8 cellular contexts compared by ENCODE assay signal in the genomic region with DNA sequence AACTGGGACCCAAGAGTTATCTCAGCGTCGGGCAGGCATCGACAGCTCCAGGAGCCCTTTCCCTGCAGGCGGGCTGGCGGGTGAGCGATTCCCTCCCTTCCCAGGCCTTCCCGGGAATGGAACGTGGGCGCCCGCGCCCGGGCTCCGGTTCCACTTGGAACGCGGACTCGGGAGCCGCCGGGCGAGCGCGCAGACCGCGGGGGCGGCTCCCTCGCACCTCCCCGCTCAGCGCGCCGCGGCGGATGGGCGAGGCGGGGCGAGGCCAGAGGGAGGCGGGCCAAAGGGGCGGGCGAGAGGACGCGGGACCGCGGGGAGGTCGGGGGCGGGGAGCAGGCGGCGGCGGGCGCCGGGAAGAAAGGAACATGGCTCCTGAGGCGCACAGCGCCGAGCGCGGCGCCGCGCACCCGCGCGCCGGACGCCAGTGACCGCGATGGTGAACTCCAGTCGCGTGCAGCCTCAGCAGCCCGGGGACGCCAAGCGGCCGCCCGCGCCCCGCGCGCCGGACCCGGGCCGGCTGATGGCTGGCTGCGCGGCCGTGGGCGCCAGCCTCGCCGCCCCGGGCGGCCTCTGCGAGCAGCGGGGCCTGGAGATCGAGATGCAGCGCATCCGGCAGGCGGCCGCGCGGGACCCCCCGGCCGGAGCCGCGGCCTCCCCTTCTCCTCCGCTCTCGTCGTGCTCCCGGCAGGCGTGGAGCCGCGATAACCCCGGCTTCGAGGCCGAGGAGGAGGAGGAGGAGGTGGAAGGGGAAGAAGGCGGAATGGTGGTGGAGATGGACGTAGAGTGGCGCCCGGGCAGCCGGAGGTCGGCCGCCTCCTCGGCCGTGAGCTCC. TPM values are rescaled to one million over a fixed set of nuclear protein-coding genes. Genes with fewer than 3 reads are reported as not detected.
DNase-seq lines count a peak whose midpoint lies in the region; ATAC-seq and TF ChIP-seq lines count a peak whose summit lies in the region.

A gene (plus strand): TSS at position 332 of the 829 bp plus-strand sequence. CDS start 99 bp downstream, at position 431.

- H3K4me3 ChIP-seq in HUES48 (ENCODE audit: low read depth, low read length) (peak within 1 kb of the TSS; percentile 68), neuronal stem cell (ENCODE audit: low read length in 2 of 2) (peak within 1 kb of the TSS; percentile 89 to 93)

- H3K4me2 ChIP-seq in neuronal stem cell (ENCODE audit: insufficient read depth, low read length, poor library complexity, severe bottlenecking): peak within 1 kb of the TSS; percentile 55

- peak within 1 kb of the TSS; percentile 90 for H2BK15ac ChIP-seq in neuronal stem cell (ENCODE audit: low read length)

- peaks cover 42% of the 10 kb centered on the region for H3K4me1 ChIP-seq in HUES48 (ENCODE audit: control insufficient read depth, insufficient read depth, low read length)
- H3K4me1 ChIP-seq in neuronal stem cell (ENCODE audit: control insufficient read depth in 2 of 2, insufficient read depth in 1 of 2, low read depth in 1 of 2, low read length in 2 of 2): peaks cover 3 to 5% of the 10 kb centered on the region in 2 donors

- TF ChIP-seq CTCF in subcutaneous adipose tissue (IDR thresholded peaks at IDR 0.05; ENCODE audit: low read depth): no peak

- H3K9ac ChIP-seq in HUES48 (ENCODE audit: low read depth, low read length) (peak within 1 kb of the TSS; percentile 80), neuronal stem cell (ENCODE audit: low read depth, low read length, poor library complexity) (peak within 1 kb of the TSS; percentile 97)

- H3K27ac ChIP-seq in HUES48 (ENCODE audit: low read depth, low read length) (peak within 1 kb of the TSS; percentile 39), neuronal stem cell (replicated peaks; ENCODE audit: low read length) (peak within 1 kb of the TSS; percentile 46)

- peak within 1 kb of the TSS; percentile 88 for H2BK5ac ChIP-seq in neuronal stem cell (ENCODE audit: low read length)

- H2AK5ac ChIP-seq in neuronal stem cell (ENCODE audit: low read depth, low read length): peak within 1 kb of the TSS; percentile 88

- H3K36me3 ChIP-seq in HUES48 (ENCODE audit: control insufficient read depth, insufficient read depth, low read length) (no peaks in the 10 kb centered on the region), neuronal stem cell (replicated peaks in 1 of 2; ENCODE audit: control insufficient read depth in 2 of 2, insufficient read depth in 2 of 2, low read length in 2 of 2) (no peaks in the 10 kb centered on the region)

- H3K79me1 ChIP-seq in neuronal stem cell (ENCODE audit: low read depth, low read length): peaks cover 4% of the 10 kb centered on the region

- no peak within 1 kb of the TSS for H4K91ac ChIP-seq in neuronal stem cell (ENCODE audit: low read depth, low read length, poor library complexity)

- WGBS in neuronal stem cell (ENCODE audit: extremely low coverage in 2 of 2, insufficient read length in 2 of 2, insufficient replicate concordance in 1 of 2), 2 donors: no CpG with 5 or more reads among the region's 117 CpGs

- H3K4ac ChIP-seq in neuronal stem cell (ENCODE audit: low read length): no peak within 1 kb of the TSS

- H3K18ac ChIP-seq in neuronal stem cell (ENCODE audit: low read length): peak within 1 kb of the TSS; percentile 96

- no peak within 1 kb of the TSS for H2BK12ac ChIP-seq in neuronal stem cell (ENCODE audit: low read length)

- H3K14ac ChIP-seq in neuronal stem cell (ENCODE audit: low read length): peak within 1 kb of the TSS; percentile 92

- ATAC-seq in GM21390 (IDR thresholded peaks at IDR 0.05; ENCODE audit: unreplicated experiment): peak; percentile 89

- H4K8ac ChIP-seq in neuronal stem cell (ENCODE audit: low read depth, low read length): peak within 1 kb of the TSS; percentile 53

- H3K9me3 ChIP-seq in HUES48 (ENCODE audit: control insufficient read depth, insufficient read depth, low read length) (no peaks in the 10 kb centered on the region), neuronal stem cell (replicated peaks in 1 of 2; ENCODE audit: control insufficient read depth in 2 of 2, insufficient read depth in 1 of 2, low read depth in 1 of 2, low read length in 2 of 2) (peaks cover 0 to 6% of the 10 kb centered on the region in 2 donors)

- peak within 1 kb of the TSS; percentile 92 for H2AFZ ChIP-seq in neuronal stem cell (ENCODE audit: low read length)

- peak within 1 kb of the TSS; percentile 40 for H2BK120ac ChIP-seq in neuronal stem cell (ENCODE audit: low read depth, low read length)

- peaks cover 22% of the 10 kb centered on the region for H3K27me3 ChIP-seq in HUES48 (ENCODE audit: control insufficient read depth, insufficient read depth, low read length)
- H3K27me3 ChIP-seq in neuronal stem cell (ENCODE audit: control insufficient read depth in 3 of 3, insufficient read depth in 3 of 3, low read depth in 1 of 3, low read length in 3 of 3): peaks cover 0 to 13% (median 6%) of the 10 kb centered on the region in 3 experiments

- peak; percentile 76 for DNase-seq in DMS53 (lab: John Stamatoyannopoulos, UW)
- peak; percentile 23 for DNase-seq in SHP77 treated with DMSO at 0.1 percent for 48 hours (lab: John Stamatoyannopoulos, UW)
- peak; percentile 45 for DNase-seq in activated gamma-delta T cell treated with anti-CD3 and anti-CD28 coated beads, Interleukin-2, amount 50 U/mL, for 16 hours (ENCODE audit: low read depth)
- peak; percentile 67 for DNase-seq in foreskin melanocyte
- DNase-seq in neuronal stem cell (ENCODE audit: low spot score): peak; percentile 76

- peak within 1 kb of the TSS; percentile 83 for H3K23ac ChIP-seq in neuronal stem cell (ENCODE audit: low read depth, low read length, poor library complexity)

RNA-seq across cellular contexts. Expression of the gene that starts here (rescaled TPM):
- 10.3 TPM for polyA plus RNA-seq in neuronal stem cell (2013, experiment 1 of 2)
- 11.0 TPM for polyA plus RNA-seq in neuronal stem cell (2013, experiment 2 of 2)
- total RNA-seq in subcutaneous adipose tissue: 10 to 100 TPM; 45.8 to 86.5 (median 63.7) TPM

Comparison
In these comparisons a context has a peak if more than half of its experiments do, and no peak if none do; other contexts are left out.
1. Peak in every context shown above with its lines: DNase-seq, ATAC-seq, H3K4me3 ChIP-seq and H3K27ac ChIP-seq.
2. DNase-seq: peak in every context shown above with its lines; median percentile 76 in DMS53; 76 in neuronal stem cell; 67 in foreskin melanocyte; 45 in activated gamma-delta T cell treated with anti-CD3 and anti-CD28 coated beads, Interleukin-2, amount 50 U/mL, for 16 hours; 23 in SHP77 treated with DMSO at 0.1 percent for 48 hours.